In the genomic region with DNA sequence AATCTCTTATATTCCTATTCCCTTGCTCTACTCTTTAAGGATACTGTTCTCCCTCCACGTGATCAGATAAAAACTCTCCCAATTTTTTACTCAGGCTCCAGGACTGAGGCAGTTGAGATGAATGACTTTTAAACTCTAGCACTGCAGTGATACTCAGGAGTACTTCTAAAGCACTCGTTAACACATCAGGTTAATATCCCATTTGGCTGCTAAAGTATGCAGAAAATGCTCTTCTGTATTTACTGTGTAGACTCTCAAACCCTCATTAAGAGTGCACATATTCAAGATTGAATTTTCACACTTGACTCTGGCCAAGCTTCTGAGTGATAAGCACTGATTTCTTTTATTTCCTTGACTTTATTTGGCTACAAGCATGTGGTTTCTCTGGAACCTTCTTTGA, we compare ENCODE assay signal across 15 cellular contexts.
A peak's percentile ranks its signal among the peaks of the same experiment; 100 is the strongest.
DNase-seq lines count a peak whose midpoint lies in the region; ATAC-seq and TF ChIP-seq lines count a peak whose summit lies in the region.
"Had no signal": no experiment of that assay in that cellular context is flagged by ENCODE, and none has a peak within 500 bp of the region (broad histone marks: within the 10 kb centered on the region; RNA-seq: fewer than 3 reads in every experiment).

No MANE protein-coding gene starts in this region.

- no peak overlapping the region for H3K56ac ChIP-seq in mesendoderm (ENCODE audit: low read length)

- H3K9me3 ChIP-seq in left lung (peaks cover 0 to 7% of the 10 kb centered on the region in 2 donors), stomach (no peaks in the 10 kb centered on the region)
- H3K9me3 ChIP-seq: Caco-2 had no signal

- no peak overlapping the region for H2AK5ac ChIP-seq in mesendoderm (ENCODE audit: low read length)

- no peaks in the 10 kb centered on the region for H3K36me3 Mint-ChIP-seq in stimulated activated memory B cell treated with anti-CD40 and anti-IgM and Interleukin-4, amounts not matched to agents 10 μg/mL and 1 μg/mL and 100 μg/mL, for 72 hours
- H3K36me3 Mint-ChIP-seq: CD8-positive, alpha-beta T cell had no signal

- no peak overlapping the region for H3K4me3 Mint-ChIP-seq in stimulated activated memory B cell treated with anti-CD40 and anti-IgM and Interleukin-4, amounts not matched to agents 10 μg/mL and 1 μg/mL and 100 μg/mL, for 72 hours
- H3K4me3 Mint-ChIP-seq: CD8-positive, alpha-beta T cell had no signal

- H3K9me3 Mint-ChIP-seq in stimulated activated memory B cell treated with anti-CD40 and anti-IgM and Interleukin-4, amounts not matched to agents 10 μg/mL and 1 μg/mL and 100 μg/mL, for 72 hours: peaks cover 4% of the 10 kb centered on the region
- H3K9me3 Mint-ChIP-seq: CD8-positive, alpha-beta T cell had no signal

- H3K9ac ChIP-seq in mesendoderm (ENCODE audit: low read length): no peak overlapping the region

- H2BK5ac ChIP-seq in mesendoderm (ENCODE audit: low read length): no peak overlapping the region

- no peaks in the 10 kb centered on the region for H3K79me1 ChIP-seq in mesendoderm (ENCODE audit: low read length)

- TF ChIP-seq EP300 in stomach (IDR thresholded peaks at IDR 0.05): no peak

- no peaks in the 10 kb centered on the region for H3K79me2 ChIP-seq in mesendoderm (ENCODE audit: control insufficient read depth, insufficient read depth, low read length)

- H3K27me3 Mint-ChIP-seq in stimulated activated memory B cell treated with anti-CD40 and anti-IgM and Interleukin-4, amounts not matched to agents 10 μg/mL and 1 μg/mL and 100 μg/mL, for 72 hours: no peaks in the 10 kb centered on the region

- H3K36me3 ChIP-seq in left lung (no peaks in the 10 kb centered on the region), mesendoderm (ENCODE audit: control insufficient read depth, insufficient read depth, low read length) (no peaks in the 10 kb centered on the region), stomach (no peaks in the 10 kb centered on the region)

- H2BK120ac ChIP-seq in mesendoderm (ENCODE audit: low read depth, low read length): no peak overlapping the region

- no peak overlapping the region for H3K4me2 ChIP-seq in mesendoderm (ENCODE audit: low read length)

- peak; percentile 9 for DNase-seq in astrocyte of the hippocampus (ENCODE audit: low read depth, low spot score)
- DNase-seq in left lung: no peak
- DNase-seq in mesendoderm: peak; percentile 13
- no peak for DNase-seq in stomach
- DNase-seq in NCI-H82 (lab: John Stamatoyannopoulos, UW): no peak
- DNase-seq: 8988T; C1 segment of cervical spinal cord; Caco-2; CD8-positive, alpha-beta T cell; DMS153; DND-41; GOT3; H7; HCEC 1CT had no signal

- no peaks in the 10 kb centered on the region for H3K4me1 Mint-ChIP-seq in stimulated activated memory B cell treated with anti-CD40 and anti-IgM and Interleukin-4, amounts not matched to agents 10 μg/mL and 1 μg/mL and 100 μg/mL, for 72 hours

- H4K5ac ChIP-seq in mesendoderm (ENCODE audit: low read length): no peak overlapping the region

- TF ChIP-seq CTCF in left lung (IDR thresholded peaks at IDR 0.05) (no peak), stomach (IDR thresholded peaks at IDR 0.05) (no peak)

- H3K23ac ChIP-seq in mesendoderm (ENCODE audit: low read length): no peak overlapping the region

- no peak overlapping the region for H2BK15ac ChIP-seq in mesendoderm (replicated peaks; ENCODE audit: low read depth)

- no peak for TF ChIP-seq POLR2A in stomach (IDR thresholded peaks at IDR 0.05)

- H3K4me1 ChIP-seq in left lung (peaks cover 0 to 6% of the 10 kb centered on the region in 2 donors), mesendoderm (ENCODE audit: control insufficient read depth, low read depth, low read length) (no peaks in the 10 kb centered on the region), stomach (peaks cover 0 to 8% (median 0%) of the 10 kb centered on the region in 4 donors)
- H3K4me1 ChIP-seq: Caco-2 had no signal

- no peak overlapping the region for H4K8ac ChIP-seq in mesendoderm (ENCODE audit: low read depth, low read length)

- H3K4ac ChIP-seq in mesendoderm (ENCODE audit: low read depth, low read length): no peak overlapping the region

- intact Hi-C loops in left lung (cut with DNase I) (no loop called here), stomach (cut with DNase I; ENCODE audit: low total_unique reads) (no loop called here)

- no CpG with 5 or more reads among the region's 2 CpGs for WGBS in mesendoderm (ENCODE audit: extremely low coverage, insufficient coverage, low lambda C conversion rate)
- WGBS in stomach, 5 donors: 51 to 78% (median 56%) methylated on average over 2 of the region's 2 CpGs

- peak; percentile 94 for ATAC-seq in left lung
- ATAC-seq in stimulated activated memory B cell treated with anti-CD40 and anti-IgM and Interleukin-4, amounts not matched to agents 10 μg/mL and 1 μg/mL and 100 μg/mL, for 72 hours: no peak
- ATAC-seq: CD8-positive, alpha-beta T cell had no signal

- no peak overlapping the region for H3K27ac Mint-ChIP-seq in stimulated activated memory B cell treated with anti-CD40 and anti-IgM and Interleukin-4, amounts not matched to agents 10 μg/mL and 1 μg/mL and 100 μg/mL, for 72 hours
- H3K27ac Mint-ChIP-seq: CD8-positive, alpha-beta T cell had no signal

- H3K4me3 ChIP-seq in left lung: no peak overlapping the region
- H3K4me3 ChIP-seq in mesendoderm (ENCODE audit: low read length): no peak overlapping the region
- H3K4me3 ChIP-seq in stomach: no peak overlapping the region

- H3K18ac ChIP-seq in mesendoderm (ENCODE audit: low read length): no peak overlapping the region

- no peaks in the 10 kb centered on the region for H3K27me3 ChIP-seq in left lung
- H3K27me3 ChIP-seq in mesendoderm (ENCODE audit: insufficient read depth, low read length, poor library complexity): no peaks in the 10 kb centered on the region
- no peaks in the 10 kb centered on the region for H3K27me3 ChIP-seq in stomach

- H3K27ac ChIP-seq in left lung (peak overlapping the region in 1 of 2 donors; percentile 45), mesendoderm (ENCODE audit: low read depth, low read length) (no peak overlapping the region), stomach (no peak overlapping the region)

Comparison
In these comparisons a context has a peak if more than half of its experiments do, and no peak if none do; other contexts are left out.
1. DNase-seq: peak in astrocyte of the hippocampus (single experiment) and mesendoderm (single experiment); none in left lung (0 of 2), stomach (single experiment) and NCI-H82 (single experiment).